ENCODE assay signal across 1 cellular context in genomic region chr2:219229375-219230200, GRCh38.
TF ChIP-seq lines count a peak whose summit lies in the region.

Gene ANKZF1, plus strand, starts transcription at chr2:219229806. Its CDS starts 452 bp downstream, at chr2:219230258.
Gene ATG9A, minus strand, starts transcription at chr2:219229636. Its CDS starts 1,612 bp downstream, at chr2:219228024.

TF ChIP-seq in HepG2, 621 proteins besides CTCF, POLR2A, EP300 and RAD21 (continued from another document and continues in another):
- TF ChIP-seq, protein P1, sequence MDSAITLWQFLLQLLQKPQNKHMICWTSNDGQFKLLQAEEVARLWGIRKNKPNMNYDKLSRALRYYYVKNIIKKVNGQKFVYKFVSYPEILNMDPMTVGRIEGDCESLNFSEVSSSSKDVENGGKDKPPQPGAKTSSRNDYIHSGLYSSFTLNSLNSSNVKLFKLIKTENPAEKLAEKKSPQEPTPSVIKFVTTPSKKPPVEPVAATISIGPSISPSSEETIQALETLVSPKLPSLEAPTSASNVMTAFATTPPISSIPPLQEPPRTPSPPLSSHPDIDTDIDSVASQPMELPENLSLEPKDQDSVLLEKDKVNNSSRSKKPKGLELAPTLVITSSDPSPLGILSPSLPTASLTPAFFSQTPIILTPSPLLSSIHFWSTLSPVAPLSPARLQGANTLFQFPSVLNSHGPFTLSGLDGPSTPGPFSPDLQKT (CRISPR knock-in tag; IDR thresholded peaks at IDR 0.05; ENCODE audit: borderline replicate concordance): no peak
- TF ChIP-seq TBL1XR1 (IDR thresholded peaks at IDR 0.05; ENCODE audit: borderline replicate concordance, low read length, partially characterized antibody): no peak
- TF ChIP-seq ZNF7 (CRISPR knock-in tag; IDR thresholded peaks at IDR 0.05): no peak
- 0 out of 2 replicates have a peak, but pooled peaks have one; percentile 22 for TF ChIP-seq ZNF143 (CRISPR knock-in tag; IDR thresholded peaks at IDR 0.05)
- TF ChIP-seq BRF2 (CRISPR knock-in tag; IDR thresholded peaks at IDR 0.05): peak; percentile 70; the same call in 1 of the 2 replicates
- TF ChIP-seq ASH2L (IDR thresholded peaks at IDR 0.05; ENCODE audit: insufficient read length, low read depth, low read length): peak; percentile 98
- TF ChIP-seq WIZ (CRISPR knock-in tag; IDR thresholded peaks at IDR 0.05): peak; percentile 2; the same call in 1 of the 2 replicates
- peak; percentile 81 for TF ChIP-seq GABPB1 (CRISPR knock-in tag; IDR thresholded peaks at IDR 0.05)
- peak; percentile 82 for TF ChIP-seq ZNF687 (CRISPR knock-in tag; IDR thresholded peaks at IDR 0.05)
- TF ChIP-seq SMAD1 (CRISPR knock-in tag; IDR thresholded peaks at IDR 0.05; ENCODE audit: borderline replicate concordance, low read depth): no peak; the same call in 1 of the 2 replicates
- peak; percentile 59 for TF ChIP-seq REPIN1 (CRISPR knock-in tag; IDR thresholded peaks at IDR 0.05; ENCODE audit: borderline replicate concordance, low read depth)
- TF ChIP-seq FIP1L1 (IDR thresholded peaks at IDR 0.05; ENCODE audit: borderline replicate concordance, insufficient read depth, low read depth, low read length): no peak
- peak; percentile 83 for TF ChIP-seq ZNF563 (CRISPR knock-in tag; IDR thresholded peaks at IDR 0.05)
- peak; percentile 96; the same call in 1 of the 2 replicates for TF ChIP-seq ZNF784 (CRISPR knock-in tag; IDR thresholded peaks at IDR 0.05; ENCODE audit: borderline replicate concordance)
- no peak for TF ChIP-seq RXRB (CRISPR knock-in tag; IDR thresholded peaks at IDR 0.05; ENCODE audit: borderline replicate concordance)
- peak; percentile 33; the same call in 1 of the 2 replicates for TF ChIP-seq HOXD1 (CRISPR knock-in tag; IDR thresholded peaks at IDR 0.05)
- TF ChIP-seq FLYWCH1 (CRISPR knock-in tag; IDR thresholded peaks at IDR 0.05): no peak
- peak; percentile 53 for TF ChIP-seq ZMAT3 (CRISPR knock-in tag; conservative IDR thresholded peaks at IDR 0.05)
- 0 out of 2 replicates have a peak, but pooled peaks have one; percentile 25 for TF ChIP-seq ISL2 (CRISPR knock-in tag; IDR thresholded peaks at IDR 0.05)
- no peak for TF ChIP-seq HDAC6 (IDR thresholded peaks at IDR 0.05; ENCODE audit: low read depth, low read length)
- 0 out of 2 replicates have a peak, but pooled peaks have one; percentile 29 for TF ChIP-seq HNRNPL (IDR thresholded peaks at IDR 0.05; ENCODE audit: low read depth, low read length)
- peak; percentile 87 for TF ChIP-seq ATF1 (CRISPR knock-in tag; IDR thresholded peaks at IDR 0.05)
- peak; percentile 35; the same call in 1 of the 2 replicates for TF ChIP-seq MTA1 (CRISPR knock-in tag; IDR thresholded peaks at IDR 0.05; ENCODE audit: borderline replicate concordance)
- TF ChIP-seq, protein P2, sequence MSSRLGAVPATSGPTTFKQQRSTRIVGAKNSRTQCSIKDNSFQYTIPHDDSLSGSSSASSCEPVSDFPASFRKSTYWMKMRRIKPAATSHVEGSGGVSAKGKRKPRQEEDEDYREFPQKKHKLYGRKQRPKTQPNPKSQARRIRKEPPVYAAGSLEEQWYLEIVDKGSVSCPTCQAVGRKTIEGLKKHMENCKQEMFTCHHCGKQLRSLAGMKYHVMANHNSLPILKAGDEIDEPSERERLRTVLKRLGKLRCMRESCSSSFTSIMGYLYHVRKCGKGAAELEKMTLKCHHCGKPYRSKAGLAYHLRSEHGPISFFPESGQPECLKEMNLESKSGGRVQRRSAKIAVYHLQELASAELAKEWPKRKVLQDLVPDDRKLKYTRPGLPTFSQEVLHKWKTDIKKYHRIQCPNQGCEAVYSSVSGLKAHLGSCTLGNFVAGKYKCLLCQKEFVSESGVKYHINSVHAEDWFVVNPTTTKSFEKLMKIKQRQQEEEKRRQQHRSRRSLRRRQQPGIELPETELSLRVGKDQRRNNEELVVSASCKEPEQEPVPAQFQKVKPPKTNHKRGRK (CRISPR knock-in tag; IDR thresholded peaks at IDR 0.05): no peak
- peak; percentile 41; the same call in 1 of the 2 replicates for TF ChIP-seq ZFP36L1 (CRISPR knock-in tag; IDR thresholded peaks at IDR 0.05)
- TF ChIP-seq, protein P3, sequence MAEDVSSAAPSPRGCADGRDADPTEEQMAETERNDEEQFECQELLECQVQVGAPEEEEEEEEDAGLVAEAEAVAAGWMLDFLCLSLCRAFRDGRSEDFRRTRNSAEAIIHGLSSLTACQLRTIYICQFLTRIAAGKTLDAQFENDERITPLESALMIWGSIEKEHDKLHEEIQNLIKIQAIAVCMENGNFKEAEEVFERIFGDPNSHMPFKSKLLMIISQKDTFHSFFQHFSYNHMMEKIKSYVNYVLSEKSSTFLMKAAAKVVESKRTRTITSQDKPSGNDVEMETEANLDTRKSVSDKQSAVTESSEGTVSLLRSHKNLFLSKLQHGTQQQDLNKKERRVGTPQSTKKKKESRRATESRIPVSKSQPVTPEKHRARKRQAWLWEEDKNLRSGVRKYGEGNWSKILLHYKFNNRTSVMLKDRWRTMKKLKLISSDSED (CRISPR knock-in tag; IDR thresholded peaks at IDR 0.05): no peak
- no peak for TF ChIP-seq CC2D1A (CRISPR knock-in tag; IDR thresholded peaks at IDR 0.05)
- no peak for TF ChIP-seq NFE2L2 (IDR thresholded peaks at IDR 0.05; ENCODE audit: low read length)
- TF ChIP-seq PHF21A (CRISPR knock-in tag; IDR thresholded peaks at IDR 0.05): peak; percentile 81
- peak; percentile 89; the same call in 1 of the 2 replicates for TF ChIP-seq ZNF839 (CRISPR knock-in tag; IDR thresholded peaks at IDR 0.05; ENCODE audit: borderline replicate concordance)
- TF ChIP-seq POLR2G (IDR thresholded peaks at IDR 0.05; ENCODE audit: low read depth, low read length): peak; percentile 95
- no peak; the same call in 1 of the 2 replicates for TF ChIP-seq ZNF703 (CRISPR knock-in tag; IDR thresholded peaks at IDR 0.05; ENCODE audit: borderline replicate concordance)
- no peak for TF ChIP-seq ZEB1 (IDR thresholded peaks at IDR 0.05; ENCODE audit: insufficient replicate concordance, low read depth)
- no peak for TF ChIP-seq TEAD2 (CRISPR knock-in tag; IDR thresholded peaks at IDR 0.05)
- TF ChIP-seq HMGA1 (CRISPR knock-in tag; conservative IDR thresholded peaks at IDR 0.05): no peak
- TF ChIP-seq, protein P4, sequence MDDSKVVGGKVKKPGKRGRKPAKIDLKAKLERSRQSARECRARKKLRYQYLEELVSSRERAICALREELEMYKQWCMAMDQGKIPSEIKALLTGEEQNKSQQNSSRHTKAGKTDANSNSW (CRISPR knock-in tag; IDR thresholded peaks at IDR 0.05; ENCODE audit: borderline replicate concordance): peak; percentile 49; the same call in 1 of the 2 replicates
- TF ChIP-seq ZNF180 (CRISPR knock-in tag; IDR thresholded peaks at IDR 0.05; ENCODE audit: borderline replicate concordance, low read depth): no peak
- no peak for TF ChIP-seq ZNF552 (CRISPR knock-in tag; IDR thresholded peaks at IDR 0.05; ENCODE audit: borderline replicate concordance)
- peak; percentile 70; the same call in 1 of the 2 replicates for TF ChIP-seq ZNF224 (CRISPR knock-in tag; IDR thresholded peaks at IDR 0.05)
- peak; percentile 79 for TF ChIP-seq NCOR1 (IDR thresholded peaks at IDR 0.05; ENCODE audit: borderline replicate concordance, low read length)
- TF ChIP-seq RBM22 (optimal IDR thresholded peaks at IDR 0.05; ENCODE audit: low read length): no peak
- TF ChIP-seq ZFP37 (CRISPR knock-in tag; IDR thresholded peaks at IDR 0.05; ENCODE audit: borderline replicate concordance): peak; percentile 74; the same call in 1 of the 2 replicates
- no peak for TF ChIP-seq ZSCAN21 (CRISPR knock-in tag; IDR thresholded peaks at IDR 0.05; ENCODE audit: borderline replicate concordance)
- TF ChIP-seq BATF2 (CRISPR knock-in tag; IDR thresholded peaks at IDR 0.05): 0 out of 2 replicates have a peak, but pooled peaks have one; percentile 37
- TF ChIP-seq, protein P5, sequence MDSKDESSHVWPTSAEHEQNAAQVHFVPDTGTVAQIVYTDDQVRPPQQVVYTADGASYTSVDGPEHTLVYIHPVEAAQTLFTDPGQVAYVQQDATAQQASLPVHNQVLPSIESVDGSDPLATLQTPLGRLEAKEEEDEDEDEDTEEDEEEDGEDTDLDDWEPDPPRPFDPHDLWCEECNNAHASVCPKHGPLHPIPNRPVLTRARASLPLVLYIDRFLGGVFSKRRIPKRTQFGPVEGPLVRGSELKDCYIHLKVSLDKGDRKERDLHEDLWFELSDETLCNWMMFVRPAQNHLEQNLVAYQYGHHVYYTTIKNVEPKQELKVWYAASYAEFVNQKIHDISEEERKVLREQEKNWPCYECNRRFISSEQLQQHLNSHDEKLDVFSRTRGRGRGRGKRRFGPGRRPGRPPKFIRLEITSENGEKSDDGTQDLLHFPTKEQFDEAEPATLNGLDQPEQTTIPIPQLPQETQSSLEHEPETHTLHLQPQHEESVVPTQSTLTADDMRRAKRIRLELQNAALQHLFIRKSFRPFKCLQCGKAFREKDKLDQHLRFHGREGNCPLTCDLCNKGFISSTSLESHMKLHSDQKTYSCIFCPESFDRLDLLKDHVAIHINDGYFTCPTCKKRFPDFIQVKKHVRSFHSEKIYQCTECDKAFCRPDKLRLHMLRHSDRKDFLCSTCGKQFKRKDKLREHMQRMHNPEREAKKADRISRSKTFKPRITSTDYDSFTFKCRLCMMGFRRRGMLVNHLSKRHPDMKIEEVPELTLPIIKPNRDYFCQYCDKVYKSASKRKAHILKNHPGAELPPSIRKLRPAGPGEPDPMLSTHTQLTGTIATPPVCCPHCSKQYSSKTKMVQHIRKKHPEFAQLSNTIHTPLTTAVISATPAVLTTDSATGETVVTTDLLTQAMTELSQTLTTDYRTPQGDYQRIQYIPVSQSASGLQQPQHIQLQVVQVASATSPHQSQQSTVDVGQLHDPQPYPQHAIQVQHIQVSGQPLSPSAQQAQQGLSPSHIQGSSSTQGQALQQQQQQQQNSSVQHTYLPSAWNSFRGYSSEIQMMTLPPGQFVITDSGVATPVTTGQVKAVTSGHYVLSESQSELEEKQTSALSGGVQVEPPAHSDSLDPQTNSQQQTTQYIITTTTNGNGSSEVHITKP (CRISPR knock-in tag; IDR thresholded peaks at IDR 0.05; ENCODE audit: low read depth): peak; percentile 49; the same call in 1 of the 2 replicates
- TF ChIP-seq, protein P6, sequence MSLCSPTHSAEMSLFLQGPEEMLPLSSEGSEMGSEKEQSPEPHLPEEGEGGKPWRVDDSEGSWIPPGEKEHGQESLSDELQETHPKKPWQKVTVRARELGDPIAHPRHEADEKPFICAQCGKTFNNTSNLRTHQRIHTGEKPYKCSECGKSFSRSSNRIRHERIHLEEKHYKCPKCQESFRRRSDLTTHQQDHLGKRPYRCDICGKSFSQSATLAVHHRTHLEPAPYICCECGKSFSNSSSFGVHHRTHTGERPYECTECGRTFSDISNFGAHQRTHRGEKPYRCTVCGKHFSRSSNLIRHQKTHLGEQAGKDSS (CRISPR knock-in tag; IDR thresholded peaks at IDR 0.05; ENCODE audit: borderline replicate concordance, low read depth): no peak; the same call in 1 of the 2 replicates
- peak; percentile 94 for TF ChIP-seq ZSCAN31 (CRISPR knock-in tag; IDR thresholded peaks at IDR 0.05; ENCODE audit: low read depth)
- peak; percentile 91 for TF ChIP-seq ZNF547 (CRISPR knock-in tag; IDR thresholded peaks at IDR 0.05)
- peak; percentile 38 for TF ChIP-seq CBFB (CRISPR knock-in tag; IDR thresholded peaks at IDR 0.05)
